In genomic region chr4:80374180-80374579, GRCh38 we compare ENCODE assay signal across 31 cellular contexts. TPM values are rescaled to one million over a fixed set of nuclear protein-coding genes. Genes with fewer than 3 reads are reported as not detected.
"Had no signal": no experiment of that assay in that cellular context is flagged by ENCODE, and none has a peak within 500 bp of the region (broad histone marks: within the 10 kb centered on the region; RNA-seq: fewer than 3 reads in every experiment).

No MANE protein-coding gene starts in this region.

- ATAC-seq: effector memory CD8-positive, alpha-beta T cell; esophagus mucosa; foreskin keratinocyte; gastrocnemius medialis; gastroesophageal sphincter; heart left ventricle; heart right ventricle had no signal

- H3K27ac ChIP-seq: colonic mucosa, coronary artery, dorsolateral prefrontal cortex, epithelial cell of prostate, esophagus muscularis mucosa, esophagus squamous epithelium, foreskin keratinocyte, gastrocnemius medialis, gastroesophageal sphincter, heart left ventricle, heart right ventricle had no signal

- H3K4me3 ChIP-seq: colonic mucosa, coronary artery, dorsolateral prefrontal cortex, esophagus muscularis mucosa, esophagus squamous epithelium, gastrocnemius medialis, gastroesophageal sphincter, heart left ventricle, heart right ventricle had no signal

- FAIRE-seq: colon, endometrium, endothelial cell of umbilical vein, frontal cortex had no signal

- H3K36me3 ChIP-seq: colonic mucosa, esophagus muscularis mucosa, esophagus squamous epithelium, gastrocnemius medialis, gastroesophageal sphincter, heart left ventricle, heart right ventricle had no signal

- DNase-seq: colonic mucosa; cortex of kidney; dermis blood vessel endothelial cell; dorsolateral prefrontal cortex; effector CD4-positive, alpha-beta T cell; effector CD8-positive, alpha-beta T cell; effector memory CD4-positive, alpha-beta T cell; effector memory CD8-positive, alpha-beta T cell; endodermal cell; esophagus squamous epithelium; foreskin fibroblast; foreskin keratinocyte; foreskin melanocyte; gastrocnemius medialis; glutamatergic neuron; head of caudate nucleus; heart left ventricle; heart right ventricle had no signal

- H3K4me1 ChIP-seq: colonic mucosa, esophagus muscularis mucosa, esophagus squamous epithelium, foreskin keratinocyte, gastrocnemius medialis, gastroesophageal sphincter, heart left ventricle, heart right ventricle had no signal

- H3K27me3 ChIP-seq: colonic mucosa, dorsolateral prefrontal cortex, esophagus muscularis mucosa, esophagus squamous epithelium, gastrocnemius medialis, gastroesophageal sphincter, heart left ventricle, heart right ventricle had no signal

- H3K9me3 ChIP-seq: colonic mucosa, gastrocnemius medialis had no signal

RNA-seq across cellular contexts. Expression of gene CFAP299, which starts 38.6 kb away (rescaled TPM):
- total RNA-seq: colonic mucosa, dermis microvascular lymphatic vessel endothelial cell, endodermal cell, endothelial cell of umbilical vein, epithelial cell of proximal tubule, esophagus mucosa, esophagus squamous epithelium, foreskin keratinocyte, gastrocnemius medialis, glomerular endothelial cell had no signal
- polyA plus RNA-seq: endothelial cell of umbilical vein, esophagus, foreskin keratinocyte, heart left ventricle, heart right ventricle had no signal
